In genomic region chr2:1969701-1970015, GRCh38 we compare ENCODE assay signal across 20 cellular contexts.
A peak's percentile ranks its signal among the peaks of the same experiment; 100 is the strongest.
DNase-seq lines count a peak whose midpoint lies in the region; ATAC-seq, FAIRE-seq and TF ChIP-seq lines count a peak whose summit lies in the region.
"Had no signal": no experiment of that assay in that cellular context is flagged by ENCODE, and none has a peak within 500 bp of the region (broad histone marks: within the 10 kb centered on the region; RNA-seq: fewer than 3 reads in every experiment).

No MANE protein-coding gene starts in this region.

- H3K79me1 ChIP-seq in H1 (ENCODE audit: low read depth, low read length): no peaks in the 10 kb centered on the region

- no peak overlapping the region for H2BK12ac ChIP-seq in H1 (ENCODE audit: low read depth, low read length)

- no peaks in the 10 kb centered on the region for H3K79me2 ChIP-seq in H1 (ENCODE audit: control insufficient read depth in 1 of 2, insufficient read depth in 2 of 2, low read length in 2 of 2)
- H3K79me2 ChIP-seq in OCI-LY7 (ENCODE audit: insufficient read depth, low read depth, low read length): no peaks in the 10 kb centered on the region

- no peak overlapping the region for H3K9ac ChIP-seq in H1 (replicated peaks in 1 of 4; ENCODE audit: extremely low read depth in 1 of 4, low read depth in 3 of 4, low read length in 3 of 4)

- H2BK20ac ChIP-seq in H1 (ENCODE audit: low read length): no peak overlapping the region

- H3K36me3 ChIP-seq in H1 (ENCODE audit: control insufficient read depth in 2 of 4, insufficient read depth in 4 of 4, low read length in 3 of 4) (no peaks in the 10 kb centered on the region), uterus (no peaks in the 10 kb centered on the region), OCI-LY7 (ENCODE audit: insufficient read depth, low read length) (no peaks in the 10 kb centered on the region)

- no peaks in the 10 kb centered on the region for H3K9me3 ChIP-seq in H1 (ENCODE audit: insufficient read depth in 2 of 2, low read depth in 1 of 2, low read length in 1 of 2)
- H3K9me3 ChIP-seq in uterus: no peaks in the 10 kb centered on the region
- H3K9me3 ChIP-seq in OCI-LY7 (ENCODE audit: low read length): no peaks in the 10 kb centered on the region
- H3K9me3 ChIP-seq: A549 had no signal

- H3K27me3 ChIP-seq in H1 (replicated peaks in 1 of 4; ENCODE audit: control insufficient read depth in 3 of 4, extremely low read depth in 1 of 4, insufficient read depth in 3 of 4, low read length in 3 of 4) (no peaks in the 10 kb centered on the region), uterus (no peaks in the 10 kb centered on the region)

- H3K4me1 ChIP-seq in H1 (replicated peaks in 1 of 4; ENCODE audit: control insufficient read depth in 3 of 4, insufficient read depth in 4 of 4, low read length in 3 of 4): peaks cover 2 to 21% (median 7%) of the 10 kb centered on the region in 4 experiments; a peak in 6 of 7 replicates
- no peaks in the 10 kb centered on the region for H3K4me1 ChIP-seq in uterus
- H3K4me1 ChIP-seq in OCI-LY7 (ENCODE audit: insufficient read depth, low read length, poor library complexity, severe bottlenecking): no peaks in the 10 kb centered on the region

- H2BK5ac ChIP-seq in H1 (ENCODE audit: low read depth, low read length): no peak overlapping the region

- BruUV-seq in OCI-LY7 (replicated peaks; lab: Mats Ljungman, UMichigan): no TSS peak

- CTCF ChIA-PET in H1 (lab: Charles Lee; ENCODE audit: partially characterized antibody): no interaction called here
- CTCF ChIA-PET in OCI-LY7 (lab: Charles Lee; ENCODE audit: unreplicated experiment): no interaction called here

- H3K23me2 ChIP-seq in H1 (ENCODE audit: low read depth, low read length): no peaks in the 10 kb centered on the region

- no peak overlapping the region for H3K4me2 ChIP-seq in H1 (ENCODE audit: insufficient read depth in 1 of 2, low read depth in 2 of 2, low read length in 2 of 2)
- H3K4me2 ChIP-seq in OCI-LY7 (ENCODE audit: low read length): no peak overlapping the region
- H3K4me2 ChIP-seq: A549 had no signal

- H3K18ac ChIP-seq in H1 (ENCODE audit: extremely low read depth, low read length): no peak overlapping the region

- H2AK5ac ChIP-seq in H1 (ENCODE audit: low read depth, low read length): no peak overlapping the region

- no peak for TF ChIP-seq RAD21 in H1 (IDR thresholded peaks at IDR 0.05 in 1 of 2, conservative IDR thresholded peaks at IDR 0.05 in 1 of 2; ENCODE audit: low read depth in 2 of 2, low read length in 2 of 2)

- no peak overlapping the region for H3K4ac ChIP-seq in H1 (replicated peaks; ENCODE audit: insufficient read length, low read depth, low read length)

- H4K20me1 ChIP-seq in H1 (replicated peaks in 1 of 2; ENCODE audit: control insufficient read depth in 1 of 2, insufficient read depth in 2 of 2, low read length in 2 of 2): no peaks in the 10 kb centered on the region
- no peaks in the 10 kb centered on the region for H4K20me1 ChIP-seq in OCI-LY7 (ENCODE audit: insufficient read depth, low read length)

- 79% methylated on average over 3 of the region's 3 CpGs; no CpG with 5 or more reads in 1 of the 2 experiments for WGBS in H1 (ENCODE audit: extremely low coverage in 1 of 2, insufficient coverage in 1 of 2, insufficient read length in 1 of 2, insufficient replicate concordance in 2 of 2, low coverage in 1 of 2, low lambda C conversion rate in 2 of 2, missing lambda C conversion rate in 1 of 2), 2 experiments

- no peak for TF ChIP-seq EP300 in H1 (IDR thresholded peaks at IDR 0.05; ENCODE audit: borderline replicate concordance in 1 of 2, low read depth in 2 of 2, low read length in 2 of 2)

- H3K14ac ChIP-seq in H1 (ENCODE audit: insufficient read length): no peak overlapping the region

- TF ChIP-seq POLR2A in H1 (IDR thresholded peaks at IDR 0.05; ENCODE audit: control extremely low read depth in 1 of 2, low read depth in 2 of 2, low read length in 2 of 2) (no peak), uterus (IDR thresholded peaks at IDR 0.05) (no peak)

- peak; percentile 30 for DNase-seq in G401 (ENCODE audit: low spot score)
- peak in 1 of 61 donors; percentile 37 for DNase-seq in caudate nucleus (lab: John Stamatoyannopoulos, UW)
- peak in 1 of 2 experiments; percentile 37 for DNase-seq in H1 (ENCODE audit: low read depth in 1 of 2, low spot score in 2 of 2)
- peak; percentile 12 for DNase-seq in ureter (ENCODE audit: low spot score)
- DNase-seq in AML-193 (lab: John Stamatoyannopoulos, UW): no peak
- DNase-seq in uterus: no peak
- DNase-seq in OCI-LY7 (ENCODE audit: low spot score): no peak
- DNase-seq: CD4-positive, CD25-positive, alpha-beta regulatory T cell; CD8-positive, alpha-beta memory T cell; COR-L47; DMS 273 treated with DMSO at 0.1 percent for 48 hours; GDM1; GOT3; H9; Kasumi-1; KG1 had no signal

- FAIRE-seq in H1 (lab: Jason Lieb, UNC): no peak
- FAIRE-seq: A549, GM12892, GM19239 had no signal

- POLR2A ChIA-PET in H1 (lab: Charles Lee; ENCODE audit: partially characterized antibody): no interaction called here
- POLR2A ChIA-PET in OCI-LY7 (lab: Charles Lee): no interaction called here

- H3K23ac ChIP-seq in H1 (ENCODE audit: insufficient read length): no peak overlapping the region

- H3K56ac ChIP-seq in H1 (replicated peaks; ENCODE audit: insufficient read length, low read depth, low read length): no peak overlapping the region

- no peak overlapping the region for H4K91ac ChIP-seq in H1 (replicated peaks; ENCODE audit: insufficient read length, low read length)

- H3K27ac ChIP-seq in caudate nucleus (ENCODE audit: low read depth, low read length): peak overlapping the region; percentile 16
- H3K27ac ChIP-seq in H1 (ENCODE audit: low read depth, low read length): no peak overlapping the region
- H3K27ac ChIP-seq in uterus: no peak overlapping the region
- H3K27ac ChIP-seq in OCI-LY7 (ENCODE audit: low read depth, low read length, poor library complexity, severe bottlenecking): no peak overlapping the region
- H3K27ac ChIP-seq: A549 had no signal

- H3K4me3 ChIP-seq in H1 (ENCODE audit: extremely low read depth in 1 of 4, insufficient read depth in 2 of 4, low read depth in 3 of 4, low read length in 4 of 4): no peak overlapping the region
- no peak overlapping the region for H3K4me3 ChIP-seq in uterus
- no peak overlapping the region for H3K4me3 ChIP-seq in OCI-LY7 (ENCODE audit: low read depth, low read length, poor library complexity, severe bottlenecking)
- H3K4me3 ChIP-seq: A549 had no signal

- no peak overlapping the region for H4K5ac ChIP-seq in H1 (ENCODE audit: insufficient read length, low read depth, low read length)

- H2BK120ac ChIP-seq in H1 (replicated peaks; ENCODE audit: low read depth, low read length): no peak overlapping the region

- H2AFZ ChIP-seq in H1 (ENCODE audit: low read length) (no peak overlapping the region), OCI-LY7 (ENCODE audit: low read length) (no peak overlapping the region)

- TF ChIP-seq CTCF in H1 (IDR thresholded peaks at IDR 0.05; ENCODE audit: control extremely low read depth in 1 of 3, insufficient read depth in 1 of 3, low read depth in 1 of 3, low read length in 3 of 3) (no peak), uterus (IDR thresholded peaks at IDR 0.05) (no peak), OCI-LY7 (conservative IDR thresholded peaks at IDR 0.05; ENCODE audit: low read length) (no peak)

- peak overlapping the region; percentile 50; the same call in 1 of the 2 replicates for H2BK15ac ChIP-seq in H1 (ENCODE audit: low read length)

- no peak for ATAC-seq in GM18519 (IDR thresholded peaks at IDR 0.05; ENCODE audit: low FRiP score, unreplicated experiment)
- ATAC-seq: A549 had no signal

- intact Hi-C loops in uterus (cut with DNase I; ENCODE audit: low total_unique reads) (no loop called here), OCI-LY7 (cut with micrococcal nuclease; ENCODE audit: unreplicated experiment) (no loop called here)

- H3K9me2 ChIP-seq in OCI-LY7 (ENCODE audit: insufficient read depth, low read length): no peaks in the 10 kb centered on the region

- in situ Hi-C loops in G401 (cut with HindIII; ENCODE audit: low sequenced_read_pairs): no loop called here

- no peak overlapping the region for H4K8ac ChIP-seq in H1 (ENCODE audit: extremely low read depth, insufficient read depth, low read length)

TF ChIP-seq in H1, 55 proteins besides CTCF, POLR2A, EP300 and RAD21 (continues in another document):
- TF ChIP-seq EZH2 (IDR thresholded peaks at IDR 0.05; ENCODE audit: low read depth, low read length, severe bottlenecking) (no peak), PHF8 (conservative IDR thresholded peaks at IDR 0.05; ENCODE audit: low read depth, low read length) (no peak), TCF12 (IDR thresholded peaks at IDR 0.05; ENCODE audit: low read depth, low read length) (no peak), HDAC2 (IDR thresholded peaks at IDR 0.05; ENCODE audit: borderline replicate concordance in 1 of 2, low read depth in 2 of 2, low read length in 2 of 2) (no peak), RFX5 (IDR thresholded peaks at IDR 0.05; ENCODE audit: borderline replicate concordance, low read depth, low read length) (no peak), POU5F1 (IDR thresholded peaks at IDR 0.05; ENCODE audit: low read depth, low read length) (no peak), CBX5 (IDR thresholded peaks at IDR 0.05; ENCODE audit: low read depth, low read length) (no peak), YY1 (IDR thresholded peaks at IDR 0.05; ENCODE audit: low read depth, low read length) (no peak), CHD2 (IDR thresholded peaks at IDR 0.05; ENCODE audit: low read length) (no peak), NANOG (IDR thresholded peaks at IDR 0.05; ENCODE audit: insufficient read depth, low read depth, low read length, poor library complexity, severe bottlenecking) (no peak), ATF2 (IDR thresholded peaks at IDR 0.05; ENCODE audit: low read length) (no peak), CTBP2 (IDR thresholded peaks at IDR 0.05; ENCODE audit: borderline replicate concordance, insufficient read depth, insufficient read length, low read length) (no peak), HDAC6 (IDR thresholded peaks at IDR 0.05; ENCODE audit: low read depth, low read length) (no peak), FOSL1 (IDR thresholded peaks at IDR 0.05; ENCODE audit: insufficient read depth, low read depth, low read length) (no peak), JUND (IDR thresholded peaks at IDR 0.05; ENCODE audit: low read length) (no peak), SP4 (IDR thresholded peaks at IDR 0.05; ENCODE audit: low read length) (no peak)

Comparison
In these comparisons a context has a peak if more than half of its experiments do, and no peak if none do; other contexts are left out.
1. DNase-seq: peak in G401 (single experiment) and ureter (single experiment); none in AML-193 (0 of 2), uterus (0 of 2) and OCI-LY7 (single experiment).